In genomic region chr2:238425979-238426567, GRCh38 we compare ENCODE assay signal across 8 cellular contexts. TPM values are rescaled to one million over a fixed set of nuclear protein-coding genes. Genes with fewer than 3 reads are reported as not detected.
A peak's percentile ranks its signal among the peaks of the same experiment; 100 is the strongest.
DNase-seq lines count a peak whose midpoint lies in the region; ATAC-seq and TF ChIP-seq lines count a peak whose summit lies in the region.

No MANE protein-coding gene starts in this region.

- H3K4me1 ChIP-seq in SJSA1 (replicated peaks) (peaks cover 33% of the 10 kb centered on the region), endodermal cell (ENCODE audit: control insufficient read depth, insufficient read depth, low read length) (no peaks in the 10 kb centered on the region), muscle layer of colon (ENCODE audit: insufficient read depth, low read length) (peaks cover 24% of the 10 kb centered on the region)

- peak; percentile 25 for ATAC-seq in GM19455 (IDR thresholded peaks at IDR 0.05; ENCODE audit: unreplicated experiment)

- H3K36me3 ChIP-seq in SJSA1 (peaks cover 37% of the 10 kb centered on the region), endodermal cell (ENCODE audit: control insufficient read depth, insufficient read depth, low read length) (peaks cover 19% of the 10 kb centered on the region), muscle layer of colon (ENCODE audit: insufficient read depth, low read length) (no peaks in the 10 kb centered on the region)

- CTCF ChIA-PET in Calu3 (lab: Charles Lee), result no interaction called here

- peak overlapping the region; percentile 83 for H3K27ac Mint-ChIP-seq in Calu3 (ENCODE audit: unreplicated experiment)
- H3K27ac Mint-ChIP-seq in endodermal cell, result peak overlapping the region; percentile 93

- H3K4me3 Mint-ChIP-seq in Calu3 (ENCODE audit: low read depth, unreplicated experiment), result peak overlapping the region; percentile 78
- peak overlapping the region; percentile 93 for H3K4me3 Mint-ChIP-seq in endodermal cell

- H3K4me3 ChIP-seq in SJSA1 (peak overlapping the region; percentile 92), endodermal cell (ENCODE audit: low read length) (peak overlapping the region; percentile 99), muscle layer of colon (ENCODE audit: low read depth in 1 of 2, low read length in 2 of 2) (peak overlapping the region; percentile 85 to 87)

- H3K9me3 Mint-ChIP-seq in Calu3 (ENCODE audit: low read depth, unreplicated experiment), result no peaks in the 10 kb centered on the region
- H3K9me3 Mint-ChIP-seq in endodermal cell, result peaks cover 6% of the 10 kb centered on the region

- no TSS peak for BruUV-seq in Calu3 (replicated peaks; lab: Mats Ljungman, UMichigan)

- H3K9me3 ChIP-seq in SJSA1 (replicated peaks) (no peaks in the 10 kb centered on the region), endodermal cell (ENCODE audit: control insufficient read depth, low read length) (peaks cover 13% of the 10 kb centered on the region), muscle layer of colon (ENCODE audit: low read length) (no peaks in the 10 kb centered on the region)

- no peaks in the 10 kb centered on the region for H3K27me3 Mint-ChIP-seq in Calu3 (ENCODE audit: unreplicated experiment)
- no peaks in the 10 kb centered on the region for H3K27me3 Mint-ChIP-seq in endodermal cell (ENCODE audit: insufficient read depth)

- intact Hi-C loops in Calu3 (cut with micrococcal nuclease; ENCODE audit: unreplicated experiment), result loop anchor here (1.0 kb wide), 1 partner anchor 13 kb away; no protein-coding TSS in a partner anchor

- H3K27me3 ChIP-seq in SJSA1 (replicated peaks), result no peaks in the 10 kb centered on the region
- no peaks in the 10 kb centered on the region for H3K27me3 ChIP-seq in endodermal cell (ENCODE audit: control insufficient read depth, insufficient read depth, low read length, poor library complexity, severe bottlenecking)
- no peaks in the 10 kb centered on the region for H3K27me3 ChIP-seq in muscle layer of colon (ENCODE audit: control insufficient read depth in 1 of 2, insufficient read depth in 2 of 2, low read length in 2 of 2)

- H3K36me3 Mint-ChIP-seq in Calu3 (ENCODE audit: insufficient read depth, unreplicated experiment) (peaks cover 53% of the 10 kb centered on the region), endodermal cell (ENCODE audit: low read depth) (peaks cover 22% of the 10 kb centered on the region)

- peak overlapping the region; percentile 97 for H3K27ac ChIP-seq in SJSA1
- peak overlapping the region; percentile 91 for H3K27ac ChIP-seq in endodermal cell (ENCODE audit: low read depth, low read length)
- peak overlapping the region; percentile 92 for H3K27ac ChIP-seq in muscle layer of colon (ENCODE audit: low read depth, low read length)

- DNase-seq in Calu3 (no peak), HT1080 (ENCODE audit: low read depth) (peak; percentile 63), SJSA1 (ENCODE audit: low read depth in 1 of 2, low spot score in 2 of 2) (peak in 1 of 2 experiments; percentile 76), endodermal cell (no peak), NCI-H1048 (lab: John Stamatoyannopoulos, UW) (no peak), hippocampal formation (lab: John Stamatoyannopoulos, UW) (no peak)

- H3K4me1 Mint-ChIP-seq in Calu3 (ENCODE audit: low read depth, unreplicated experiment) (peaks cover 38% of the 10 kb centered on the region), endodermal cell (peaks cover 14% of the 10 kb centered on the region)

- WGBS in endodermal cell (ENCODE audit: insufficient coverage in 1 of 2, insufficient read length in 1 of 2), 2 experiments, result 5 to 10% methylated on average over 15 to 24 of the region's 24 CpGs

- H3K9ac ChIP-seq in endodermal cell (ENCODE audit: extremely low read depth, low read length, poor library complexity, severe bottlenecking) (peak overlapping the region; percentile 44), muscle layer of colon (ENCODE audit: low read length) (peak overlapping the region; percentile 14)

- no peak for TF ChIP-seq CTCF in Calu3 (IDR thresholded peaks at IDR 0.05; ENCODE audit: unreplicated experiment)
- no peak for TF ChIP-seq CTCF in endodermal cell (conservative IDR thresholded peaks at IDR 0.05)

RNA-seq across cellular contexts. Expression of gene ASB1, which starts 0.7 kb away (rescaled TPM):
- total RNA-seq in Calu3 (2022) (64.2 and 71.6 TPM in 2 replicates), endodermal cell (10 to 100 TPM; 39.0 to 39.6 TPM)
- 49.9 and 56.6 TPM in 2 replicates for total RNA-seq in HT1080 (2014; rRNA removed; shearing (Covaris generic))
- polyA plus RNA-seq in HT1080 (2015; cell fraction: cytosol; rRNA removed), result 57.8 and 61.7 TPM in 2 replicates
- polyA plus RNA-seq in HT1080 (2015; cell fraction: nucleus; rRNA removed), result 98.2 and 121 TPM in 2 replicates
- total RNA-seq in SJSA1 (2014; rRNA removed; shearing (Covaris generic)), result 24.7 TPM in 2 replicates
- 23.2 TPM for polyA plus RNA-seq in endodermal cell (2013, experiment 1 of 2)
- 22.2 TPM for polyA plus RNA-seq in endodermal cell (2013, experiment 2 of 2)
